In genomic region chr15:68056097-68056865, GRCh38 we compare ENCODE assay signal across 9 cellular contexts. TPM values are rescaled to one million over a fixed set of nuclear protein-coding genes. Genes with fewer than 3 reads are reported as not detected.
A peak's percentile ranks its signal among the peaks of the same experiment; 100 is the strongest.
DNase-seq lines count a peak whose midpoint lies in the region; FAIRE-seq and TF ChIP-seq lines count a peak whose summit lies in the region.
"Had no signal": no experiment of that assay in that cellular context is flagged by ENCODE, and none has a peak within 500 bp of the region (broad histone marks: within the 10 kb centered on the region; RNA-seq: fewer than 3 reads in every experiment).

No MANE protein-coding gene starts in this region.

- peak overlapping the region; percentile 64 for H3K4me3 ChIP-seq in GM12865 (ENCODE audit: low read depth, low read length)
- H3K4me3 ChIP-seq in PC-9: peak overlapping the region; percentile 84; the same call in 1 of the 2 replicates
- peak overlapping the region; percentile 82 to 99 (median 96) for H3K4me3 ChIP-seq in esophagus squamous epithelium
- peak overlapping the region; percentile 98 to 100 (median 99) for H3K4me3 ChIP-seq in sigmoid colon

- peaks cover 71% of the 10 kb centered on the region for H3K79me2 ChIP-seq in PC-9 (ENCODE audit: low read depth)

- H2AFZ ChIP-seq in PC-9: no peak overlapping the region

- POLR2A ChIA-PET in PC-9 (lab: Charles Lee; ENCODE audit: unreplicated experiment): interaction anchor here (0.7 kb wide), 1 partner anchor 193 kb away, joined by 4 read pairs; no protein-coding TSS in a partner anchor

- TF ChIP-seq POLR2A in esophagus squamous epithelium (IDR thresholded peaks at IDR 0.05) (no peak), sigmoid colon (IDR thresholded peaks at IDR 0.05) (no peak)

- H3K36me3 ChIP-seq in PC-9 (ENCODE audit: low read depth) (no peaks in the 10 kb centered on the region), esophagus squamous epithelium (peaks cover 0 to 7% (median 0%) of the 10 kb centered on the region in 3 donors), sigmoid colon (no peaks in the 10 kb centered on the region)

- peak overlapping the region; percentile 95 for H3K4me2 ChIP-seq in PC-9

- no peak for DNase-seq in GM12865 (ENCODE audit: low read depth)
- no peak for DNase-seq in PC-9
- DNase-seq in esophagus squamous epithelium (lab: John Stamatoyannopoulos, UW): no peak
- no peak for DNase-seq in sigmoid colon
- DNase-seq in GM19239 (ENCODE audit: insufficient read length, low spot score): no peak
- no peak for DNase-seq in pons (ENCODE audit: low spot score)
- DNase-seq in NOMO-1 (lab: John Stamatoyannopoulos, UW; ENCODE audit: unreplicated experiment in 2 of 2): no peak
- DNase-seq in ACHN: no peak
- DNase-seq: T1000 had no signal

- TF ChIP-seq CTCF in GM12865 (IDR thresholded peaks at IDR 0.05; ENCODE audit: insufficient read depth, low read depth, low read length, missing control alignments) (no peak), PC-9 (conservative IDR thresholded peaks at IDR 0.05) (no peak), esophagus squamous epithelium (IDR thresholded peaks at IDR 0.05) (no peak), sigmoid colon (IDR thresholded peaks at IDR 0.05) (no peak)

- WGBS in esophagus squamous epithelium, 2 donors: 11 to 16% methylated on average over 5 of the region's 5 CpGs
- 48 to 62% methylated on average over 5 of the region's 5 CpGs for WGBS in sigmoid colon, 2 donors

- no peaks in the 10 kb centered on the region for H3K9me3 ChIP-seq in PC-9 (ENCODE audit: insufficient read depth, low read depth)
- no peaks in the 10 kb centered on the region for H3K9me3 ChIP-seq in esophagus squamous epithelium
- no peaks in the 10 kb centered on the region for H3K9me3 ChIP-seq in sigmoid colon

- BruUV-seq in PC-9 (replicated peaks; lab: Mats Ljungman, UMichigan): no TSS peak

- no peaks in the 10 kb centered on the region for H3K27me3 ChIP-seq in PC-9 (ENCODE audit: insufficient read depth, low read depth)
- H3K27me3 ChIP-seq in esophagus squamous epithelium: no peaks in the 10 kb centered on the region
- H3K27me3 ChIP-seq in sigmoid colon: no peaks in the 10 kb centered on the region

- H3F3A ChIP-seq in PC-9 (ENCODE audit: insufficient read depth, low read depth): no peaks in the 10 kb centered on the region

- H3K27ac ChIP-seq in PC-9 (no peak overlapping the region), esophagus squamous epithelium (peak overlapping the region in 3 of 4 donors; percentile 97 to 98 (median 98)), sigmoid colon (peak overlapping the region; percentile 97 to 99 (median 98))

- in situ Hi-C loops in ACHN (cut with HindIII; ENCODE audit: low pct_ligation_motif_present, low pct_unique_long_range_greater_than_20kb, low sequenced_read_pairs): no loop called here

- CTCF ChIA-PET in PC-9 (lab: Charles Lee): no interaction called here

- intact Hi-C loops in PC-9 (cut with micrococcal nuclease; ENCODE audit: unreplicated experiment): loop anchor here (10.0 kb wide), 1 partner anchor 191 kb away; no protein-coding TSS in a partner anchor
- intact Hi-C loops in esophagus squamous epithelium (cut with DNase I): no loop called here
- intact Hi-C loops in sigmoid colon (cut with DNase I): loop anchor here (10.0 kb wide), 1 partner anchor 159 kb away; no protein-coding TSS in a partner anchor

- H3K4me1 ChIP-seq in PC-9 (replicated peaks; ENCODE audit: insufficient read depth): peaks cover 23% of the 10 kb centered on the region; the same call in 1 of the 2 replicates
- peaks cover 4 to 57% (median 23%) of the 10 kb centered on the region in 3 donors for H3K4me1 ChIP-seq in esophagus squamous epithelium
- H3K4me1 ChIP-seq in sigmoid colon: peaks cover 0 to 48% (median 36%) of the 10 kb centered on the region in 4 donors

- no peak for TF ChIP-seq EP300 in sigmoid colon (IDR thresholded peaks at IDR 0.05)

- H3K9me2 ChIP-seq in PC-9 (ENCODE audit: insufficient read depth): no peaks in the 10 kb centered on the region

- FAIRE-seq in GM19239 (lab: Jason Lieb, UNC): no peak

- peaks cover 19% of the 10 kb centered on the region for H4K20me1 ChIP-seq in PC-9 (ENCODE audit: insufficient read depth)

RNA-seq across cellular contexts. Expression of gene PIAS1, which starts 2.2 kb away (rescaled TPM):
- total RNA-seq in PC-9 (2021) (42.2 and 42.5 TPM in 2 replicates), esophagus squamous epithelium (10 to 100 TPM; 19.9 to 69.2 (median 26.6) TPM), sigmoid colon (10 to 100 TPM; 55.9 to 75.4 (median 66.9) TPM)
- 10 to 100 TPM in 1 of 3 donors, 1 to 10 TPM in 2; 7.2 to 11.8 (median 7.9) TPM for polyA plus RNA-seq in sigmoid colon
